Comparison of ENCODE assay signal across 18 cellular contexts in genomic region chr10:113562693-113563092, GRCh38. TPM values are rescaled to one million over a fixed set of nuclear protein-coding genes. Genes with fewer than 3 reads are reported as not detected.
A peak's percentile ranks its signal among the peaks of the same experiment; 100 is the strongest.
DNase-seq lines count a peak whose midpoint lies in the region; ATAC-seq, FAIRE-seq and TF ChIP-seq lines count a peak whose summit lies in the region.
"Had no signal": no experiment of that assay in that cellular context is flagged by ENCODE, and none has a peak within 500 bp of the region (broad histone marks: within the 10 kb centered on the region; RNA-seq: fewer than 3 reads in every experiment).

No MANE protein-coding gene starts in this region.

- intact Hi-C loops in PC-3 (cut with micrococcal nuclease), result loop anchor here (2.0 kb wide), 1 partner anchor 42 kb away; no protein-coding TSS in a partner anchor

- 0 out of 2 replicates have a peak overlapping the region, but pooled peaks have one; percentile 78 for H3K4me3 ChIP-seq in ACC112 (ENCODE audit: low read depth, low read length)
- peak overlapping the region; percentile 64; the same call in 1 of the 2 replicates for H3K4me3 ChIP-seq in GM23248
- no peak overlapping the region; the same call in 1 of the 2 replicates for H3K4me3 ChIP-seq in PC-3 (ENCODE audit: low read length)
- H3K4me3 ChIP-seq in mesenchymal stem cell (ENCODE audit: insufficient read depth in 1 of 2, low read depth in 1 of 2, low read length in 2 of 2), result no peak overlapping the region

- H3K27me3 ChIP-seq in ACC112 (ENCODE audit: insufficient read depth, low read length), result peaks cover 33% of the 10 kb centered on the region
- 0 out of 2 replicates have a peak, but pooled peaks cover 4% of the 10 kb centered on the region for H3K27me3 ChIP-seq in GM23248 (replicated peaks; ENCODE audit: insufficient read depth)
- H3K27me3 ChIP-seq in PC-3 (ENCODE audit: low read length), result no peaks in the 10 kb centered on the region
- H3K27me3 ChIP-seq in mesenchymal stem cell (ENCODE audit: control insufficient read depth in 1 of 2, insufficient read depth in 1 of 2, low read length in 2 of 2), result peaks cover 16 to 40% of the 10 kb centered on the region in 2 experiments
- H3K27me3 ChIP-seq: ascending aorta, Peyer's patch, SJCRH30 had no signal

- no peak overlapping the region for H3K18ac ChIP-seq in mesenchymal stem cell (ENCODE audit: low read depth in 1 of 2, low read length in 2 of 2)

- H3K4me2 ChIP-seq in GM23248 (ENCODE audit: unreplicated experiment) (peak overlapping the region; percentile 75), PC-3 (ENCODE audit: low read length) (peak overlapping the region; percentile 84), mesenchymal stem cell (ENCODE audit: low read length, poor library complexity, severe bottlenecking) (no peak overlapping the region)

- H3K9ac ChIP-seq in GM23248 (no peak overlapping the region), PC-3 (ENCODE audit: low read length) (no peak overlapping the region), mesenchymal stem cell (ENCODE audit: low read length) (peak overlapping the region; percentile 80)

- H2AK5ac ChIP-seq in mesenchymal stem cell (ENCODE audit: low read length, severe bottlenecking), result no peak overlapping the region

- no peak overlapping the region for H4K91ac ChIP-seq in mesenchymal stem cell (ENCODE audit: low read length)

- CTCF ChIA-PET in PC-3 (lab: Charles Lee), result interaction anchor here (1.3 kb wide), 1 partner anchor 38 kb away, joined by 7 read pairs; no protein-coding TSS in a partner anchor

- TF ChIP-seq CTCF in PC-3 (conservative IDR thresholded peaks at IDR 0.05; ENCODE audit: low read depth, low read length), result no peak

- H3K36me3 ChIP-seq in ACC112 (ENCODE audit: insufficient read depth, low read length) (no peaks in the 10 kb centered on the region), GM23248 (ENCODE audit: low read depth) (no peaks in the 10 kb centered on the region), PC-3 (ENCODE audit: low read depth, low read length) (no peaks in the 10 kb centered on the region), mesenchymal stem cell (ENCODE audit: control insufficient read depth in 1 of 2, insufficient read depth in 2 of 2, low read depth in 1 of 2, low read length in 2 of 2) (no peaks in the 10 kb centered on the region)
- H3K36me3 ChIP-seq: ascending aorta, neutrophil, Peyer's patch, SJCRH30, thoracic aorta had no signal

- H3K27ac ChIP-seq in ACC112 (ENCODE audit: low read depth, low read length) (no peak overlapping the region), GM23248 (no peak overlapping the region), PC-3 (ENCODE audit: low read length) (no peak overlapping the region), mesenchymal stem cell (ENCODE audit: low read length, poor library complexity, severe bottlenecking) (no peak overlapping the region)
- H3K27ac ChIP-seq: ascending aorta, neutrophil, Peyer's patch, SJCRH30, thoracic aorta had no signal

- POLR2A ChIA-PET in PC-3 (lab: Charles Lee; ENCODE audit: unreplicated experiment), result no interaction called here

- no peak overlapping the region for H2BK120ac ChIP-seq in mesenchymal stem cell (ENCODE audit: low read depth, low read length)

- H3K9me3 ChIP-seq in GM23248 (ENCODE audit: low read depth) (no peaks in the 10 kb centered on the region), PC-3 (ENCODE audit: low read length) (no peaks in the 10 kb centered on the region), mesenchymal stem cell (ENCODE audit: control insufficient read depth, low read length) (no peaks in the 10 kb centered on the region)
- H3K9me3 ChIP-seq: ascending aorta, neutrophil, Peyer's patch, SJCRH30, thoracic aorta had no signal

- FAIRE-seq in frontal cortex (lab: Jason Lieb, UNC), result no peak

- no peak overlapping the region for H4K8ac ChIP-seq in mesenchymal stem cell (ENCODE audit: low read length)

- no peak overlapping the region for H3K4ac ChIP-seq in mesenchymal stem cell (ENCODE audit: low read depth in 1 of 2, low read length in 2 of 2)

- no peaks in the 10 kb centered on the region for H4K20me1 ChIP-seq in GM23248 (ENCODE audit: insufficient read depth)
- no peaks in the 10 kb centered on the region for H4K20me1 ChIP-seq in PC-3 (ENCODE audit: low read length)

- H3K79me2 ChIP-seq in ACC112 (ENCODE audit: control insufficient read depth, insufficient read depth, low read length, unreplicated experiment), result no peaks in the 10 kb centered on the region
- no peaks in the 10 kb centered on the region for H3K79me2 ChIP-seq in GM23248 (ENCODE audit: insufficient read depth)
- H3K79me2 ChIP-seq in PC-3 (ENCODE audit: low read length), result no peaks in the 10 kb centered on the region

- H3K14ac ChIP-seq in mesenchymal stem cell (ENCODE audit: low read length in 2 of 2), result no peak overlapping the region

- H2BK5ac ChIP-seq in mesenchymal stem cell (ENCODE audit: low read depth, low read length, poor library complexity, severe bottlenecking), result no peak overlapping the region

- H2BK15ac ChIP-seq in mesenchymal stem cell (ENCODE audit: low read depth, poor library complexity, severe bottlenecking), result no peak overlapping the region

- H2AFZ ChIP-seq in ACC112 (ENCODE audit: low read length, unreplicated experiment), result no peak overlapping the region
- H2AFZ ChIP-seq in GM23248, result peak overlapping the region; percentile 82
- peak overlapping the region; percentile 74 for H2AFZ ChIP-seq in PC-3 (ENCODE audit: low read length)
- H2AFZ ChIP-seq in mesenchymal stem cell (ENCODE audit: low read depth, low read length), result no peak overlapping the region

- ATAC-seq in PC-3 (no peak), HG02798 (IDR thresholded peaks at IDR 0.05; ENCODE audit: poor library complexity, unreplicated experiment) (no peak)

- no peak overlapping the region for H3K23ac ChIP-seq in mesenchymal stem cell (ENCODE audit: low read length in 2 of 2)

- H3K4me1 ChIP-seq in ACC112 (ENCODE audit: control insufficient read depth, insufficient read depth, low read length, unreplicated experiment), result no peaks in the 10 kb centered on the region
- no peaks in the 10 kb centered on the region for H3K4me1 ChIP-seq in GM23248 (ENCODE audit: insufficient read depth)
- H3K4me1 ChIP-seq in PC-3 (ENCODE audit: insufficient read depth, low read length), result peaks cover 3% of the 10 kb centered on the region; the same call in 1 of the 2 replicates
- peaks cover 2% of the 10 kb centered on the region for H3K4me1 ChIP-seq in mesenchymal stem cell (ENCODE audit: control insufficient read depth, insufficient read depth, low read depth, low read length)
- H3K4me1 ChIP-seq: ascending aorta, Peyer's patch had no signal

- H3K9me2 ChIP-seq in GM23248 (ENCODE audit: insufficient read depth) (no peaks in the 10 kb centered on the region), PC-3 (replicated peaks; ENCODE audit: low read length) (no peaks in the 10 kb centered on the region)

- H3F3A ChIP-seq in GM23248 (ENCODE audit: insufficient read depth) (no peaks in the 10 kb centered on the region), PC-3 (ENCODE audit: low read length, unreplicated experiment) (no peaks in the 10 kb centered on the region)

- no peak for DNase-seq in GM23248
- no peak for DNase-seq in PC-3
- DNase-seq in mesenchymal stem cell, result no peak
- no peak for DNase-seq in NCI-H1105 (lab: John Stamatoyannopoulos, UW)
- DNase-seq in AG20443 (ENCODE audit: low spot score), result no peak
- no peak for DNase-seq in frontal cortex (ENCODE audit: low spot score in 2 of 2)

- no peaks in the 10 kb centered on the region for H3K79me1 ChIP-seq in mesenchymal stem cell (replicated peaks; ENCODE audit: low read length, poor library complexity, severe bottlenecking)

- in situ Hi-C loops in GM23248 (cut with MboI), result no loop called here

- BruUV-seq in PC-3 (replicated peaks; lab: Mats Ljungman, UMichigan), result no TSS peak

- WGBS in GM23248 (ENCODE audit: low coverage in 1 of 2, low lambda C conversion rate in 2 of 2, missing lambda C conversion rate in 2 of 2), 2 experiments, result 70 to 80% methylated on average over 6 of the region's 6 CpGs
- WGBS in mesenchymal stem cell, result 94% methylated on average over 5 of the region's 6 CpGs

- no peak overlapping the region for H2BK12ac ChIP-seq in mesenchymal stem cell (ENCODE audit: low read length in 2 of 2)

RNA-seq across cellular contexts. Expression of gene HABP2, which starts 9.8 kb away (rescaled TPM):
- total RNA-seq in GM23248 (2014; rRNA removed; shearing (Covaris generic)), result not detected in 2 replicates
- polyA plus RNA-seq in GM23248 (2016; fragmentation: Nextera tagmentation; extraction: Ambion mirVana), result not detected in 2 replicates
- total RNA-seq in PC-3 (2014; rRNA removed) (not detected in 2 replicates), frontal cortex (not detected)
- not detected for polyA plus RNA-seq in mesenchymal stem cell (2013, experiment 1 of 2)
- not detected for polyA plus RNA-seq in mesenchymal stem cell (2013, experiment 2 of 2)
- total RNA-seq: ascending aorta; CD8-positive, alpha-beta T cell; Daoy; left ventricle myocardium superior; pulmonary artery endothelial cell; SJCRH30; T-helper 1 cell treated with Interleukin-12 subunit alpha and Interleukin-12 subunit beta and Interleukin-4 antibody, amounts not matched to agents 30 ng/mL and 1 ng/mL, for 36 hours; thoracic aorta had no signal

Comparison
In these comparisons a context has a peak if more than half of its experiments do, and no peak if none do; other contexts are left out.
1. H2AFZ ChIP-seq: peak in GM23248 (single experiment) and PC-3 (single experiment); none in ACC112 (single experiment) and mesenchymal stem cell (single experiment).
2. H3K4me3 ChIP-seq: peak in ACC112 (single experiment) and GM23248 (single experiment); none in PC-3 (single experiment) and mesenchymal stem cell (0 of 2).